24 cellular contexts compared by ENCODE assay signal in the genomic region with DNA sequence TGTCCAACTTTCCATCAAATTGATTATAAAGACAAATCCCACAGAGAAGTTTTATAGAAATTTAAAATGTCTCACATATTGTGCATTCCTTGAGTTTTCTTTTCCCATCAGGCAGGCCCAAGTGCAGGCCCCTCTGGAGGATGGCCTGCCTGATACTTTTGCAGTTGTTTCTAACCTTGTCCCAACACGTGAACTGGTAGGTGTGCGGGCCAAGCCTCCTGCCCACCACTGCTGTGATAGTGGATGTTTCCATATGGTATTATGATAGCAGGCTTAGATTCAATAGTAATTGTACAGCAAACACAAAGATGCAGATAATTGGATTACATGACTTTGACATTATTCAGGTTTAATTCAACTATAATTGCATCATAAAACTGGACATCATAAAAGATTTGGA. TPM values are rescaled to one million over a fixed set of nuclear protein-coding genes. Genes with fewer than 3 reads are reported as not detected.
A peak's percentile ranks its signal among the peaks of the same experiment; 100 is the strongest.
DNase-seq lines count a peak whose midpoint lies in the region; ATAC-seq, FAIRE-seq and TF ChIP-seq lines count a peak whose summit lies in the region.
"Had no signal": no experiment of that assay in that cellular context is flagged by ENCODE, and none has a peak within 500 bp of the region (broad histone marks: within the 10 kb centered on the region; RNA-seq: fewer than 3 reads in every experiment).

No MANE protein-coding gene starts in this region.

- H3K27me3 ChIP-seq in dorsolateral prefrontal cortex (no peaks in the 10 kb centered on the region), spleen (replicated peaks in 1 of 7) (no peaks in the 10 kb centered on the region)
- H3K27me3 ChIP-seq: suprapubic skin had no signal

- FAIRE-seq in GM12891 (lab: Jason Lieb, UNC) (peak; percentile 61), D721Med (lab: Jason Lieb, UNC) (no peak)
- FAIRE-seq: HTR-8/SVneo, kidney had no signal

- DNase-seq in GM12891 (ENCODE audit: insufficient read length, low spot score) (no peak), NCI-H146 treated with DMSO at 0.1 percent for 48 hours (lab: John Stamatoyannopoulos, UW; ENCODE audit: unreplicated experiment) (peak; percentile 28), dorsolateral prefrontal cortex (no peak), spleen (peak; percentile 61), NCI-H524 (lab: John Stamatoyannopoulos, UW) (no peak), D721Med (ENCODE audit: insufficient read length, low spot score) (no peak)
- no peak for DNase-seq in stimulated activated naive CD4-positive, alpha-beta T cell treated with Interleukin-2 at 50 U/mL for 16 hours (lab: John Stamatoyannopoulos, UW)
- DNase-seq: activated CD4-positive, CD25-positive, alpha-beta regulatory T cell; activated T-cell treated with anti-CD3 and anti-CD28 coated beads, Interleukin-2, amount 50 U/mL, for 48 hours; cortex of kidney; DND-41; foreskin fibroblast; kidney; NCI-H1105; NCI-H2107; NCI-H510A; SIG-M5; stimulated activated CD4-positive, alpha-beta T cell treated with anti-CD3 and anti-CD28 coated beads, Interleukin-4, amount 100 ng/mL, for 24 hours; T-helper 2 cell had no signal

- TF ChIP-seq CTCF in dorsolateral prefrontal cortex (IDR thresholded peaks at IDR 0.05 in 54 of 56, conservative IDR thresholded peaks at IDR 0.05 in 2 of 56; ENCODE audit: low read depth in 1 of 56, partially characterized antibody in 56 of 56) (no peak), spleen (IDR thresholded peaks at IDR 0.05 in 8 of 11, conservative IDR thresholded peaks at IDR 0.05 in 3 of 11) (no peak), D721Med (IDR thresholded peaks at IDR 0.05; ENCODE audit: insufficient read depth, missing control alignments) (no peak)

- H3K4me3 ChIP-seq in dorsolateral prefrontal cortex (peak overlapping the region in 41 of 59 donors; percentile 18 to 62 (median 45)), spleen (peak overlapping the region in 2 of 8 donors; percentile 34 to 47)
- H3K4me3 ChIP-seq: GM23338, smooth muscle cell had no signal

- WGBS in spleen, 5 donors: 65 to 90% (median 82%) methylated on average over 2 of the region's 2 CpGs

- no peak for ATAC-seq in GM21529 (IDR thresholded peaks at IDR 0.05; ENCODE audit: unreplicated experiment)
- ATAC-seq: GM23338 had no signal

- intact Hi-C loops in dorsolateral prefrontal cortex (cut with DNase I): no loop called here
- intact Hi-C loops in spleen (cut with DNase I; ENCODE audit: low total_unique reads): no loop called here

- H3K27ac ChIP-seq in dorsolateral prefrontal cortex (peak overlapping the region in 34 of 59 donors; percentile 2 to 65 (median 26)), spleen (peak overlapping the region in 7 of 8 donors; percentile 32 to 84 (median 73))
- H3K27ac ChIP-seq: suprapubic skin had no signal

- H3K4me1 ChIP-seq in spleen: peaks cover 0 to 68% (median 49%) of the 10 kb centered on the region in 6 donors

- no peaks in the 10 kb centered on the region for H3K36me3 ChIP-seq in spleen
- H3K36me3 ChIP-seq: suprapubic skin had no signal

- no peaks in the 10 kb centered on the region for H3K9me3 ChIP-seq in spleen
- H3K9me3 ChIP-seq: suprapubic skin had no signal

- TF ChIP-seq POLR2A in GM12891 (IDR thresholded peaks at IDR 0.05; ENCODE audit: low read depth, low read length) (no peak), spleen (IDR thresholded peaks at IDR 0.05) (no peak)

TF ChIP-seq in GM12891, 5 proteins besides CTCF, POLR2A, EP300 and RAD21:
- TF ChIP-seq PAX5 (IDR thresholded peaks at IDR 0.05; ENCODE audit: insufficient read depth, low read length, severe bottlenecking) (no peak), POLR2AphosphoS5 (IDR thresholded peaks at IDR 0.05; ENCODE audit: low read depth, low read length) (no peak), SPI1 (IDR thresholded peaks at IDR 0.05; ENCODE audit: low read depth, low read length) (no peak), POU2F2 (IDR thresholded peaks at IDR 0.05; ENCODE audit: low read depth, low read length) (no peak), TAF1 (IDR thresholded peaks at IDR 0.05; ENCODE audit: low read depth, low read length) (no peak)

RNA-seq across cellular contexts. Expression of gene P2RY12, which starts 1.4 kb away (rescaled TPM):
- polyA plus RNA-seq in GM12891 (2012; ENCODE audit: low read depth, missing spikeins): 0.10 TPM
- total RNA-seq in dorsolateral prefrontal cortex (10 to 100 TPM in 80 of 120 experiments, 1 to 10 TPM in 39, under 1 TPM in 1; 0.95 to 39.3 (median 13.1) TPM), spleen (10 to 100 TPM in 3 of 7 donors, 1 to 10 TPM in 4; 5.9 to 19.2 (median 7.5) TPM)
- polyA plus RNA-seq in spleen: 1 to 10 TPM in 2 of 3 donors, under 1 TPM in 1; 0.78 to 2.9 (median 2.0) TPM
- total RNA-seq: GM23338, smooth muscle cell had no signal
- polyA plus RNA-seq: smooth muscle cell had no signal

RNA-seq across cellular contexts. Expression of gene P2RY13, which starts 53.8 kb away (rescaled TPM):
- polyA plus RNA-seq in GM12891 (2012; ENCODE audit: low read depth, missing spikeins): not detected
- 1 to 10 TPM in 110 of 120 experiments, under 1 TPM in 10; 0.46 to 5.7 (median 2.7) TPM for total RNA-seq in dorsolateral prefrontal cortex
- 10 to 100 TPM; 36.1 to 78.3 (median 48.9) TPM for total RNA-seq in spleen
- 10 to 100 TPM in 1 of 3 donors, 1 to 10 TPM in 2; 7.1 to 11.6 (median 9.6) TPM for polyA plus RNA-seq in spleen
- total RNA-seq: GM23338, smooth muscle cell had no signal
- polyA plus RNA-seq: smooth muscle cell had no signal

Comparison
In these comparisons a context has a peak if more than half of its experiments do, and no peak if none do; other contexts are left out.
1. DNase-seq: peak in NCI-H146 treated with DMSO at 0.1 percent for 48 hours (single experiment) and spleen (single experiment); none in GM12891 (single experiment), dorsolateral prefrontal cortex (0 of 10), NCI-H524 (0 of 2), D721Med (single experiment) and stimulated activated naive CD4-positive, alpha-beta T cell treated with Interleukin-2 at 50 U/mL for 16 hours (single experiment).
2. RNA of gene P2RY13, which starts 53.8 kb away (total RNA-seq): 36.1 to 78.3 TPM in spleen; 0.46 to 5.7 TPM in dorsolateral prefrontal cortex; every median in the first group is over 4 times any median in the second.